ENCODE assay signal across 12 cellular contexts in the genomic region with DNA sequence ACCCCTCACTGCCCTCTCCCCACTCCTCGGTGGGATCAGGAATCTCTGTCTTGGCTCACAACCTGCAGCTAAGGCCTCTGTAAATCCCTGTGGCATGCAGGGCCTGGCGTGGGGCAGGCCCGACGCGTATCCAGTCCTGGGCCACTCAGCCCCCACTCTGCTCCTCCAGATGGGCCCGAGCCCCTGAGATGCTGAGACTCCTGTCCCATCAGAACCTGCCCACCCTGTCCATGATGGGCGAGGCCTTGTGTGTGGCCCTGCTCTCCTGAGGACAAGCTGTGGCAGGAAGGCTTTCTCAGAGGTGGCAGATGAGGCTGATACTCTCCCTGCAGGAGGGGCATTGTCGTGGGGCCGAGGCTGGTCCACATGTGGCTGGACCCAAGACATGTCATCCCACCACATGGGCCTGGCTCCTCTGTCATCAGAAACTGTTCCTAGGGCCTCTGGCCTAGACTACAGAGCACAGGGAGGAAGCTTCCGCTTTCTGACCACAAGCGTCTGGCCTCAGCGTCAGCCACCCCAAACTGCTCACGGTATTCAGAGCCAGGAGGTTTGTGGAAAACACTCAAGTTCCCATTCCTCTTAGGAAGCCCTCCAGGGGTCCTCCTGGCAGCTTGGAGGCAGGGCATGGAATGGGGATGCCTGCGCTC. TPM values are rescaled to one million over a fixed set of nuclear protein-coding genes. Genes with fewer than 3 reads are reported as not detected.
A peak's percentile ranks its signal among the peaks of the same experiment; 100 is the strongest.
DNase-seq lines count a peak whose midpoint lies in the region; ATAC-seq and TF ChIP-seq lines count a peak whose summit lies in the region.
"Had no signal": no experiment of that assay in that cellular context is flagged by ENCODE, and none has a peak within 500 bp of the region (broad histone marks: within the 10 kb centered on the region; RNA-seq: fewer than 3 reads in every experiment).

No MANE protein-coding gene starts in this region.

- WGBS in heart left ventricle, 4 donors = 88 to 93% (median 91%) methylated on average over 7 to 14 of the region's 14 CpGs
- WGBS in sigmoid colon, 2 donors = 81 to 89% methylated on average over 14 of the region's 14 CpGs

- peak overlapping the region in 2 of 12 donors; percentile 26 to 89 for H3K27ac ChIP-seq in heart left ventricle
- H3K27ac ChIP-seq in sigmoid colon = peak overlapping the region in 2 of 4 donors; percentile 36 to 54

- ATAC-seq in GM21619 (IDR thresholded peaks at IDR 0.05; ENCODE audit: unreplicated experiment) (peak; percentile 55), heart left ventricle (peak; percentile 46 to 86 (median 69)), GM21447 (IDR thresholded peaks at IDR 0.05; ENCODE audit: unreplicated experiment) (no peak), HG03039 (IDR thresholded peaks at IDR 0.05; ENCODE audit: unreplicated experiment) (no peak), GM19324 (IDR thresholded peaks at IDR 0.05; ENCODE audit: low FRiP score, unreplicated experiment) (no peak), HG03045 (IDR thresholded peaks at IDR 0.05; ENCODE audit: unreplicated experiment) (no peak)
- ATAC-seq: activated CD8-positive, alpha-beta T cell treated with anti-CD3 and anti-CD28 coated beads for 36 hours had no signal

- no peak for TF ChIP-seq EP300 in sigmoid colon (IDR thresholded peaks at IDR 0.05)

- intact Hi-C loops in heart left ventricle (cut with DNase I) = loop anchor here in 1 of 10 donors (10.0 kb wide), 1 partner anchor 75 kb away; no protein-coding TSS in a partner anchor
- intact Hi-C loops in sigmoid colon (cut with DNase I) = no loop called here

- TF ChIP-seq CTCF in heart left ventricle (IDR thresholded peaks at IDR 0.05) (no peak), sigmoid colon (IDR thresholded peaks at IDR 0.05) (no peak)

- H3K36me3 ChIP-seq in heart left ventricle (peaks cover 0 to 11% (median 0%) of the 10 kb centered on the region in 9 donors), sigmoid colon (no peaks in the 10 kb centered on the region)

- H3K4me3 ChIP-seq in heart left ventricle = no peak overlapping the region
- no peak overlapping the region for H3K4me3 ChIP-seq in sigmoid colon

- H3K4me1 ChIP-seq in heart left ventricle = peaks cover 0 to 78% (median 0%) of the 10 kb centered on the region in 12 donors
- H3K4me1 ChIP-seq in sigmoid colon = peaks cover 0 to 3% (median 1%) of the 10 kb centered on the region in 4 donors

- H3K9me3 ChIP-seq in heart left ventricle (no peaks in the 10 kb centered on the region), sigmoid colon (no peaks in the 10 kb centered on the region)

- H3K27me3 ChIP-seq in heart left ventricle (peaks cover 2 to 53% (median 23%) of the 10 kb centered on the region in 9 donors), sigmoid colon (peaks cover 0 to 61% (median 28%) of the 10 kb centered on the region in 3 donors)

- DNase-seq in RPMI7951 (ENCODE audit: low read depth) (peak; percentile 20), heart left ventricle (peak in 4 of 5 donors; percentile 44 to 64 (median 54)), sigmoid colon (peak; percentile 81)
- DNase-seq: activated CD8-positive, alpha-beta T cell treated with anti-CD3 and anti-CD28 coated beads for 36 hours; stimulated activated CD4-positive, alpha-beta T cell treated with anti-CD3 and anti-CD28 coated beads, Interleukin-1b, Interleukin-23, amount 100 ng/mL, for 48 hours had no signal

- TF ChIP-seq POLR2A in heart left ventricle (IDR thresholded peaks at IDR 0.05) (no peak), sigmoid colon (IDR thresholded peaks at IDR 0.05) (no peak)

RNA-seq across cellular contexts. Expression of gene ALOX5, which starts 6.0 kb away (rescaled TPM):
- 0.10 TPM in 1 of 2 replicates, not detected in the other for total RNA-seq in RPMI7951 (2014; rRNA removed; shearing (Covaris generic))
- total RNA-seq in heart left ventricle (10 to 100 TPM in 3 of 9 donors, 1 to 10 TPM in 6; 1.3 to 36.1 (median 5.8) TPM), sigmoid colon (10 to 100 TPM; 18.8 to 31.9 (median 24.2) TPM)
- polyA plus RNA-seq in heart left ventricle (1 to 10 TPM; 3.4 to 6.1 TPM), sigmoid colon (10 to 100 TPM in 1 of 3 donors, 1 to 10 TPM in 2; 7.2 to 24.2 (median 8.4) TPM)
- total RNA-seq: NCI-H460 had no signal
- polyA plus RNA-seq: neural cell had no signal

Comparison
In these comparisons a context has a peak if more than half of its experiments do, and no peak if none do; other contexts are left out.
1. ATAC-seq: peak in GM21619 (single experiment) and heart left ventricle (4 of 4); none in GM21447 (single experiment), HG03039 (single experiment), GM19324 (single experiment) and HG03045 (single experiment).
2. DNase-seq: peak in every context shown above with its lines; median percentile 81 in sigmoid colon; 54 in heart left ventricle; 20 in RPMI7951.